ENCODE assay signal across 8 cellular contexts in genomic region chr10:128210215-128211063, GRCh38.
DNase-seq lines count a peak whose midpoint lies in the region; ATAC-seq and TF ChIP-seq lines count a peak whose summit lies in the region.

No MANE protein-coding gene starts in this region.

- peak in 2 of 4 donors; percentile 32 to 49 for TF ChIP-seq POLR2A in upper lobe of left lung (IDR thresholded peaks at IDR 0.05)

- H3K36me3 Mint-ChIP-seq in GM23338 (ENCODE audit: low read depth), result no peaks in the 10 kb centered on the region
- no peaks in the 10 kb centered on the region for H3K36me3 Mint-ChIP-seq in activated naive CD4-positive, alpha-beta T cell treated with anti-CD3 and anti-CD28 coated beads for 36 hours (ENCODE audit: low read depth)

- peak overlapping the region; percentile 68 for H3K4me3 Mint-ChIP-seq in GM23338
- H3K4me3 Mint-ChIP-seq in activated naive CD4-positive, alpha-beta T cell treated with anti-CD3 and anti-CD28 coated beads for 36 hours, result peak overlapping the region; percentile 64

- H3K27ac Mint-ChIP-seq in GM23338, result no peak overlapping the region
- H3K27ac Mint-ChIP-seq in activated naive CD4-positive, alpha-beta T cell treated with anti-CD3 and anti-CD28 coated beads for 36 hours, result no peak overlapping the region

- H3K36me3 ChIP-seq in GM23338 (ENCODE audit: insufficient read depth) (no peaks in the 10 kb centered on the region), upper lobe of left lung (no peaks in the 10 kb centered on the region)

- H3K27me3 Mint-ChIP-seq in GM23338 (ENCODE audit: insufficient read depth, low read depth, poor library complexity), result peaks cover 14% of the 10 kb centered on the region
- H3K27me3 Mint-ChIP-seq in activated naive CD4-positive, alpha-beta T cell treated with anti-CD3 and anti-CD28 coated beads for 36 hours (ENCODE audit: low read depth), result no peaks in the 10 kb centered on the region

- H3F3A ChIP-seq in GM23338 (replicated peaks; ENCODE audit: low read depth), result 0 out of 2 replicates have a peak, but pooled peaks cover 4% of the 10 kb centered on the region

- DNase-seq in D341Med (ENCODE audit: low spot score) (peak; percentile 83), GM23338 (ENCODE audit: low spot score) (peak; percentile 64), RPMI7951 (ENCODE audit: low read depth) (peak; percentile 21), Right ventricle myocardium inferior (ENCODE audit: missing footprints) (peak; percentile 93), pons (ENCODE audit: low spot score) (peak; percentile 21), upper lobe of left lung (peak; percentile 76 to 96), DMS79 treated with DMSO at 0.1 percent for 48 hours (lab: John Stamatoyannopoulos, UW) (no peak)
- DNase-seq in activated naive CD4-positive, alpha-beta T cell treated with anti-CD3 and anti-CD28 coated beads for 36 hours, result peak; percentile 68

- intact Hi-C loops in activated naive CD4-positive, alpha-beta T cell treated with anti-CD3 and anti-CD28 coated beads for 36 hours (cut with micrococcal nuclease), result loop anchor here (5.0 kb wide), 2 partner anchors 148 to 1762 kb away; no protein-coding TSS in a partner anchor
- intact Hi-C loops in Right ventricle myocardium inferior (cut with DNase I), result no loop called here

- no peaks in the 10 kb centered on the region for H3K9me3 Mint-ChIP-seq in GM23338
- no peaks in the 10 kb centered on the region for H3K9me3 Mint-ChIP-seq in activated naive CD4-positive, alpha-beta T cell treated with anti-CD3 and anti-CD28 coated beads for 36 hours

- peaks cover 7% of the 10 kb centered on the region; the same call in 1 of the 2 replicates for H3K27me3 ChIP-seq in GM23338 (ENCODE audit: insufficient read depth)
- no peaks in the 10 kb centered on the region for H3K27me3 ChIP-seq in upper lobe of left lung

- peak; percentile 64 for ATAC-seq in GM23338
- peak; percentile 83 for ATAC-seq in Right ventricle myocardium inferior
- peak; percentile 79 to 93 for ATAC-seq in upper lobe of left lung (ENCODE audit: low FRiP score in 2 of 2)

- no peak overlapping the region for H3K27ac ChIP-seq in GM23338 (ENCODE audit: low read depth)
- H3K27ac ChIP-seq in upper lobe of left lung, result peak overlapping the region; percentile 57 to 88 (median 72)

- no peaks in the 10 kb centered on the region for H3K79me2 ChIP-seq in GM23338 (replicated peaks; ENCODE audit: insufficient read depth)

- peak overlapping the region; percentile 69 for H3K4me3 ChIP-seq in GM23338
- peak overlapping the region; percentile 60 to 90 (median 69) for H3K4me3 ChIP-seq in upper lobe of left lung

- CTCF ChIA-PET in activated naive CD4-positive, alpha-beta T cell treated with anti-CD3 and anti-CD28 coated beads for 36 hours (lab: Charles Lee), result interaction anchor here (0.6 to 3.2 kb wide), 15 partner anchors 9 to 388 kb away, joined by 3 to 12 read pairs (median 4); no protein-coding TSS in a partner anchor

- no peaks in the 10 kb centered on the region for H3K9me2 ChIP-seq in GM23338 (ENCODE audit: insufficient read depth)

- no peaks in the 10 kb centered on the region for H4K20me1 ChIP-seq in GM23338 (replicated peaks; ENCODE audit: insufficient read depth)

- peak overlapping the region; percentile 78 for H3K4me2 ChIP-seq in GM23338

- no peak for TF ChIP-seq EP300 in upper lobe of left lung (IDR thresholded peaks at IDR 0.05)

- TF ChIP-seq CTCF in GM23338 (conservative IDR thresholded peaks at IDR 0.05; ENCODE audit: low read depth in 2 of 2), result peak; percentile 59 to 73
- TF ChIP-seq CTCF in upper lobe of left lung (IDR thresholded peaks at IDR 0.05), result peak; percentile 8 to 88 (median 55)

- peaks cover 27% of the 10 kb centered on the region for H3K4me1 Mint-ChIP-seq in GM23338
- H3K4me1 Mint-ChIP-seq in activated naive CD4-positive, alpha-beta T cell treated with anti-CD3 and anti-CD28 coated beads for 36 hours (ENCODE audit: low read depth), result peaks cover 4% of the 10 kb centered on the region

- no peaks in the 10 kb centered on the region for H3K9me3 ChIP-seq in upper lobe of left lung

- peaks cover 11% of the 10 kb centered on the region; the same call in 1 of the 2 replicates for H3K4me1 ChIP-seq in GM23338 (ENCODE audit: insufficient read depth)
- H3K4me1 ChIP-seq in upper lobe of left lung, result peaks cover 0 to 23% (median 13%) of the 10 kb centered on the region in 4 donors

- peak overlapping the region; percentile 81 for H2AFZ ChIP-seq in GM23338

- 0 to 10% methylated on average over 5 to 13 of the region's 91 CpGs for WGBS in upper lobe of left lung, 2 donors

TF ChIP-seq in GM23338, 12 proteins besides CTCF, POLR2A, EP300 and RAD21 (continues in another document):
- TF ChIP-seq STAT1 (IDR thresholded peaks at IDR 0.05; ENCODE audit: unreplicated experiment), result no peak
- TF ChIP-seq, protein P1, sequence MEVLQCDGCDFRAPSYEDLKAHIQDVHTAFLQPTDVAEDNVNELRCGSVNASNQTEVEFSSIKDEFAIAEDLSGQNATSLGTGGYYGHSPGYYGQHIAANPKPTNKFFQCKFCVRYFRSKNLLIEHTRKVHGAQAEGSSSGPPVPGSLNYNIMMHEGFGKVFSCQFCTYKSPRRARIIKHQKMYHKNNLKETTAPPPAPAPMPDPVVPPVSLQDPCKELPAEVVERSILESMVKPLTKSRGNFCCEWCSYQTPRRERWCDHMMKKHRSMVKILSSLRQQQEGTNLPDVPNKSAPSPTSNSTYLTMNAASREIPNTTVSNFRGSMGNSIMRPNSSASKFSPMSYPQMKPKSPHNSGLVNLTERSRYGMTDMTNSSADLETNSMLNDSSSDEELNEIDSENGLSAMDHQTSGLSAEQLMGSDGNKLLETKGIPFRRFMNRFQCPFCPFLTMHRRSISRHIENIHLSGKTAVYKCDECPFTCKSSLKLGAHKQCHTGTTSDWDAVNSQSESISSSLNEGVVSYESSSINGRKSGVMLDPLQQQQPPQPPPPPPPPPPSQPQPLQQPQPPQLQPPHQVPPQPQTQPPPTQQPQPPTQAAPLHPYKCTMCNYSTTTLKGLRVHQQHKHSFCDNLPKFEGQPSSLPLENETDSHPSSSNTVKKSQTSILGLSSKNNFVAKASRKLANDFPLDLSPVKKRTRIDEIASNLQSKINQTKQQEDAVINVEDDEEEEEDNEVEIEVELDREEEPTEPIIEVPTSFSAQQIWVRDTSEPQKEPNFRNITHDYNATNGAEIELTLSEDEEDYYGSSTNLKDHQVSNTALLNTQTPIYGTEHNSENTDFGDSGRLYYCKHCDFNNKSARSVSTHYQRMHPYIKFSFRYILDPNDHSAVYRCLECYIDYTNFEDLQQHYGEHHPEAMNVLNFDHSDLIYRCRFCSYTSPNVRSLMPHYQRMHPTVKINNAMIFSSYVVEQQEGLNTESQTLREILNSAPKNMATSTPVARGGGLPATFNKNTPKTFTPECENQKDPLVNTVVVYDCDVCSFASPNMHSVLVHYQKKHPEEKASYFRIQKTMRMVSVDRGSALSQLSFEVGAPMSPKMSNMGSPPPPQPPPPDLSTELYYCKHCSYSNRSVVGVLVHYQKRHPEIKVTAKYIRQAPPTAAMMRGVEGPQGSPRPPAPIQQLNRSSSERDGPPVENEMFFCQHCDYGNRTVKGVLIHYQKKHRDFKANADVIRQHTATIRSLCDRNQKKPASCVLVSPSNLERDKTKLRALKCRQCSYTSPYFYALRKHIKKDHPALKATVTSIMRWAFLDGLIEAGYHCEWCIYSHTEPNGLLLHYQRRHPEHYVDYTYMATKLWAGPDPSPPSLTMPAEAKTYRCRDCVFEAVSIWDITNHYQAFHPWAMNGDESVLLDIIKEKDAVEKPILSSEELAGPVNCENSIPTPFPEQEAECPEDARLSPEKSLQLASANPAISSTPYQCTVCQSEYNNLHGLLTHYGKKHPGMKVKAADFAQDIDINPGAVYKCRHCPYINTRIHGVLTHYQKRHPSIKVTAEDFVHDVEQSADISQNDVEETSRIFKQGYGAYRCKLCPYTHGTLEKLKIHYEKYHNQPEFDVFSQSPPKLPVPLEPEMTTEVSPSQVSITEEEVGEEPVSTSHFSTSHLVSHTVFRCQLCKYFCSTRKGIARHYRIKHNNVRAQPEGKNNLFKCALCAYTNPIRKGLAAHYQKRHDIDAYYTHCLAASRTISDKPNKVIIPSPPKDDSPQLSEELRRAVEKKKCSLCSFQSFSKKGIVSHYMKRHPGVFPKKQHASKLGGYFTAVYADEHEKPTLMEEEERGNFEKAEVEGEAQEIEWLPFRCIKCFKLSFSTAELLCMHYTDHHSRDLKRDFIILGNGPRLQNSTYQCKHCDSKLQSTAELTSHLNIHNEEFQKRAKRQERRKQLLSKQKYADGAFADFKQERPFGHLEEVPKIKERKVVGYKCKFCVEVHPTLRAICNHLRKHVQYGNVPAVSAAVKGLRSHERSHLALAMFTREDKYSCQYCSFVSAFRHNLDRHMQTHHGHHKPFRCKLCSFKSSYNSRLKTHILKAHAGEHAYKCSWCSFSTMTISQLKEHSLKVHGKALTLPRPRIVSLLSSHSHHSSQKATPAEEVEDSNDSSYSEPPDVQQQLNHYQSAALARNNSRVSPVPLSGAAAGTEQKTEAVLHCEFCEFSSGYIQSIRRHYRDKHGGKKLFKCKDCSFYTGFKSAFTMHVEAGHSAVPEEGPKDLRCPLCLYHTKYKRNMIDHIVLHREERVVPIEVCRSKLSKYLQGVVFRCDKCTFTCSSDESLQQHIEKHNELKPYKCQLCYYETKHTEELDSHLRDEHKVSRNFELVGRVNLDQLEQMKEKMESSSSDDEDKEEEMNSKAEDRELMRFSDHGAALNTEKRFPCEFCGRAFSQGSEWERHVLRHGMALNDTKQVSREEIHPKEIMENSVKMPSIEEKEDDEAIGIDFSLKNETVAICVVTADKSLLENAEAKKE (CRISPR knock-in tag; IDR thresholded peaks at IDR 0.05), result no peak
- no peak for TF ChIP-seq NANOG (IDR thresholded peaks at IDR 0.05; ENCODE audit: borderline replicate concordance)
